ENCODE assay signal across 16 cellular contexts in the genomic region with DNA sequence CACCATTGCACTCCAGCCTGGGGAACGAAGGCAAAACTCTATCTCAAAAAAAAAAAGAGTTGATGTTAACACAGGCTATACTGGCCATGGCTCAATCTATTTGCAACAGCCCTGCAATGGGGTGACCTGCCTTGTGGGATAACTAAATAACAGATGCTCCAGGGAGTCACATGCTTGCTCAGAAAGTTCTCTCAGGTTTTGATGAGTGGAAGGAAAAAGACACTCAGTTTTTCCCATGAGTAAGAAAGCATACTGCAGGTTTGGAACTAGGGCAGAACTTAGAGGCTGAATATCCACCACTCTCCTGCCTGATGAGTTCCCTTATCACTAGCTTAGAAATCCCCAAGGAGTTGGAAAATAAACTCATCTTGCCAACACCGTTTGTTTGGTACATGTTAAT.
"Had no signal": no experiment of that assay in that cellular context is flagged by ENCODE, and none has a peak within 500 bp of the region (broad histone marks: within the 10 kb centered on the region; RNA-seq: fewer than 3 reads in every experiment).

No MANE protein-coding gene starts in this region.

- H3K9me3 Mint-ChIP-seq: activated naive CD8-positive, alpha-beta T cell treated with anti-CD3 and anti-CD28 coated beads, Interleukin-2, amount 10 ng/mL, durations not matched to agents 7 days and 5 days; central memory CD8-positive, alpha-beta T cell; neural progenitor cell; type B pancreatic cell had no signal

- H3K27ac ChIP-seq: brain microvascular endothelial cell, coronary artery, esophagus muscularis mucosa, hepatocyte, neural progenitor cell, suprapubic skin had no signal

- DNase-seq: activated CD4-positive, alpha-beta T cell treated with anti-CD3 and anti-CD28 coated beads for 1 hour; activated naive CD8-positive, alpha-beta T cell treated with anti-CD3 and anti-CD28 coated beads, Interleukin-2, amount 10 ng/mL, durations not matched to agents 7 days and 5 days; anterior cingulate cortex; brain microvascular endothelial cell; mammary epithelial cell; naive B cell; stimulated activated naive CD4-positive, alpha-beta T cell had no signal

- ATAC-seq: Right ventricle myocardium inferior, sciatic nerve had no signal

- H3K27ac Mint-ChIP-seq: activated naive CD8-positive, alpha-beta T cell treated with anti-CD3 and anti-CD28 coated beads, Interleukin-2, amount 10 ng/mL, durations not matched to agents 7 days and 5 days; naive B cell; neural progenitor cell; type B pancreatic cell had no signal

- H3K27me3 ChIP-seq: brain microvascular endothelial cell, esophagus muscularis mucosa, hepatocyte, neural progenitor cell, suprapubic skin had no signal

- H3K27me3 Mint-ChIP-seq: activated naive CD8-positive, alpha-beta T cell treated with anti-CD3 and anti-CD28 coated beads, Interleukin-2, amount 10 ng/mL, durations not matched to agents 7 days and 5 days; central memory CD8-positive, alpha-beta T cell; naive B cell; type B pancreatic cell had no signal

- H3K9me3 ChIP-seq: esophagus muscularis mucosa, suprapubic skin had no signal

- H3K4me1 ChIP-seq: neural progenitor cell, suprapubic skin had no signal

- H3K4me3 Mint-ChIP-seq: activated naive CD8-positive, alpha-beta T cell treated with anti-CD3 and anti-CD28 coated beads, Interleukin-2, amount 10 ng/mL, durations not matched to agents 7 days and 5 days; central memory CD8-positive, alpha-beta T cell; naive B cell; neural progenitor cell; type B pancreatic cell had no signal

- H3K4me3 ChIP-seq: coronary artery, esophagus muscularis mucosa, hepatocyte, neural progenitor cell, suprapubic skin had no signal
